Comparison of ENCODE assay signal across 8 cellular contexts in genomic region chr2:58046585-58047372, GRCh38. TPM values are rescaled to one million over a fixed set of nuclear protein-coding genes. Genes with fewer than 3 reads are reported as not detected.
DNase-seq lines count a peak whose midpoint lies in the region; ATAC-seq and TF ChIP-seq lines count a peak whose summit lies in the region.

Gene VRK2, plus strand, starts transcription at chr2:58046806. Its CDS starts 2,026 bp downstream, at chr2:58048832.

- no peak for TF ChIP-seq EP300 in Ishikawa (IDR thresholded peaks at IDR 0.05; ENCODE audit: borderline replicate concordance)
- TF ChIP-seq EP300 in neural cell (conservative IDR thresholded peaks at IDR 0.05; ENCODE audit: poor library complexity, severe bottlenecking) = no peak

- peaks cover 4% of the 10 kb centered on the region for H3K4me1 ChIP-seq in stomach smooth muscle (ENCODE audit: control insufficient read depth, insufficient read depth, low read length)

- no peaks in the 10 kb centered on the region for H3K9me2 ChIP-seq in neural cell (ENCODE audit: insufficient read depth, low read length)

- H3F3A ChIP-seq in neural cell (ENCODE audit: insufficient read depth, low read length, poor library complexity, severe bottlenecking) = no peaks in the 10 kb centered on the region

- H3K4me2 ChIP-seq in neural cell (ENCODE audit: low read length) = no peak within 1 kb of the TSS

- peak within 1 kb of the TSS; percentile 76 for H3K4me3 ChIP-seq in fibroblast of the aortic adventitia (ENCODE audit: low read depth, low read length)
- H3K4me3 ChIP-seq in neural cell (ENCODE audit: low read length) = peak within 1 kb of the TSS; percentile 58
- peak within 1 kb of the TSS; percentile 81 to 98 for H3K4me3 ChIP-seq in stomach smooth muscle (ENCODE audit: low read length in 2 of 2)

- TF ChIP-seq CTCF in fibroblast of the aortic adventitia (IDR thresholded peaks at IDR 0.05; ENCODE audit: insufficient read depth, low read length) (peak; percentile 5), neural cell (IDR thresholded peaks at IDR 0.05; ENCODE audit: poor library complexity, severe bottlenecking) (no peak)

- H3K9ac ChIP-seq in neural cell (ENCODE audit: low read length) (no peak within 1 kb of the TSS), stomach smooth muscle (ENCODE audit: low read length in 2 of 2) (peak within 1 kb of the TSS; percentile 91 to 92)

- peak; percentile 89 for ATAC-seq in GM21528 (IDR thresholded peaks at IDR 0.05; ENCODE audit: low FRiP score, unreplicated experiment)

- no peak for TF ChIP-seq RAD21 in Ishikawa (IDR thresholded peaks at IDR 0.05; ENCODE audit: low read depth)
- TF ChIP-seq RAD21 in neural cell (conservative IDR thresholded peaks at IDR 0.05) = no peak

- H3K27me3 ChIP-seq in neural cell (ENCODE audit: insufficient read depth, low read depth, low read length) = peaks cover 19% of the 10 kb centered on the region
- no peaks in the 10 kb centered on the region for H3K27me3 ChIP-seq in stomach smooth muscle (ENCODE audit: control insufficient read depth in 1 of 2, insufficient read depth in 2 of 2, low read length in 2 of 2)

- H3K27ac ChIP-seq in neural cell (ENCODE audit: low read length) (no peak within 1 kb of the TSS), stomach smooth muscle (ENCODE audit: low read length) (peak within 1 kb of the TSS; percentile 82)

- H3K79me2 ChIP-seq in neural cell (replicated peaks; ENCODE audit: insufficient read depth, low read length) = no peaks in the 10 kb centered on the region

- no peaks in the 10 kb centered on the region for H4K20me1 ChIP-seq in neural cell (ENCODE audit: insufficient read depth)

- DNase-seq in DMS153 treated with DMSO at 0.1 percent for 48 hours (lab: John Stamatoyannopoulos, UW; ENCODE audit: unreplicated experiment) (peak; percentile 80), RPMI7951 (ENCODE audit: low read depth) (peak; percentile 95), fibroblast of the aortic adventitia (ENCODE audit: low read depth) (peak; percentile 89)
- DNase-seq in activated T-helper 9 cell treated with anti-CD3 and anti-CD28 coated beads, Interleukin-2, amount 50 U/mL, for 16 hours (ENCODE audit: low read depth) = peak; percentile 76

- H2AFZ ChIP-seq in neural cell (ENCODE audit: low read depth, low read length) = no peak within 1 kb of the TSS

- H3K36me3 ChIP-seq in neural cell (ENCODE audit: insufficient read depth, low read length) (no peaks in the 10 kb centered on the region), stomach smooth muscle (ENCODE audit: control insufficient read depth in 2 of 2, insufficient read depth in 2 of 2, low read length in 2 of 2) (no peaks in the 10 kb centered on the region)

- H3K9me3 ChIP-seq in neural cell (ENCODE audit: low read length) (no peaks in the 10 kb centered on the region), stomach smooth muscle (ENCODE audit: control insufficient read depth in 2 of 2, low read length in 2 of 2) (no peaks in the 10 kb centered on the region)

TF ChIP-seq in Ishikawa, 13 proteins besides CTCF, POLR2A, EP300 and RAD21 (continues in another document):
- TF ChIP-seq FOXM1 (IDR thresholded peaks at IDR 0.05; ENCODE audit: borderline replicate concordance, low read depth) (no peak), NFIC (IDR thresholded peaks at IDR 0.05) (0 out of 2 replicates have a peak, but pooled peaks have one; percentile 23), TCF12 (IDR thresholded peaks at IDR 0.05; ENCODE audit: low read depth) (0 out of 2 replicates have a peak, but pooled peaks have one; percentile 40), MAX (IDR thresholded peaks at IDR 0.05) (peak; percentile 87), CEBPB (IDR thresholded peaks at IDR 0.05) (no peak), CREB1 (IDR thresholded peaks at IDR 0.05; ENCODE audit: low read depth) (no peak), REST (IDR thresholded peaks at IDR 0.05; ENCODE audit: low read depth) (no peak), TAF1 (IDR thresholded peaks at IDR 0.05; ENCODE audit: low read depth) (peak; percentile 71), TEAD4 (IDR thresholded peaks at IDR 0.05) (peak; percentile 25; the same call in 1 of the 2 replicates), YY1 (IDR thresholded peaks at IDR 0.05; ENCODE audit: low read depth) (no peak), ZBTB7A (IDR thresholded peaks at IDR 0.05; ENCODE audit: low read depth) (peak; percentile 35; the same call in 1 of the 2 replicates)

TF ChIP-seq in neural cell, 6 proteins besides CTCF, POLR2A, EP300 and RAD21:
- TF ChIP-seq MXI1 (conservative IDR thresholded peaks at IDR 0.05; ENCODE audit: poor library complexity, severe bottlenecking) = no peak
- no peak for TF ChIP-seq REST (IDR thresholded peaks at IDR 0.05; ENCODE audit: borderline replicate concordance)
- TF ChIP-seq EZH2 (IDR thresholded peaks at IDR 0.05; ENCODE audit: borderline replicate concordance, insufficient read depth, low read length, poor library complexity, severe bottlenecking) = no peak
- TF ChIP-seq POLR2AphosphoS5 (IDR thresholded peaks at IDR 0.05) = no peak
- TF ChIP-seq TAF1 (IDR thresholded peaks at IDR 0.05; ENCODE audit: low read depth) = no peak
- TF ChIP-seq SMC3 (conservative IDR thresholded peaks at IDR 0.05; ENCODE audit: poor library complexity) = no peak

RNA-seq across cellular contexts. Expression of gene VRK2, which starts in this region (rescaled TPM):
- total RNA-seq in RPMI7951 (2014; rRNA removed; shearing (Covaris generic)) = 29.8 and 38.4 TPM in 2 replicates
- 18.4 and 47.1 TPM in 2 replicates for total RNA-seq in fibroblast of the aortic adventitia (ENCODE audit: low replicate concordance)
- 0.45 and 0.46 TPM in 2 replicates for polyA plus RNA-seq in neural cell
- polyA minus RNA-seq in neural cell = 0.23 and 0.49 TPM in 2 replicates
